Comparison of ENCODE assay signal across 1 cellular context in genomic region chrX:102338162-102338561, GRCh38.
TF ChIP-seq lines count a peak whose summit lies in the region.

No MANE protein-coding gene starts in this region.

TF ChIP-seq in HepG2, 621 proteins besides CTCF, POLR2A, EP300 and RAD21 (continued from another document):
- no peak for TF ChIP-seq STAT6 (CRISPR knock-in tag; IDR thresholded peaks at IDR 0.05; ENCODE audit: borderline replicate concordance)
- no peak for TF ChIP-seq ZNF318 (CRISPR knock-in tag; IDR thresholded peaks at IDR 0.05)
- no peak for TF ChIP-seq ARID4A (CRISPR knock-in tag; IDR thresholded peaks at IDR 0.05; ENCODE audit: borderline replicate concordance)
